Comparison of ENCODE assay signal across 18 cellular contexts in the genomic region with DNA sequence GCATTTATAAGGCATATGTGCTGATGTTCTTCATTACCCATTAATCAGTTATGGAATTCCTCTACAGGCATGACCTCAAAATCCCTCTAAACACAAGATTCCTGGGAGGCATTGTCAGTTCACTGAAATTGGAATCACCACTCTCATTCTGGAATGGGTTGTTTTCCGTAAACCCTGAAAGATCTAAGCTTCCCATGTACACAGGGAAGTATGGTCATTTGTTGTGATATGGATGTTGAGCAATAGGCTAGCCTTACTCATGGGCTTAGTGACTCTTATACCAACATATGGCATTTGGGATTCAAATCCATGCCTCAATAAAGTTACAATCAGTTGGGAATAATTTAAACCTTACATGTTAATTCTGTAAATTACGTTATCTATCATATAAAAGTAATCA.
DNase-seq lines count a peak whose midpoint lies in the region; ATAC-seq, FAIRE-seq and TF ChIP-seq lines count a peak whose summit lies in the region.
"Had no signal": no experiment of that assay in that cellular context is flagged by ENCODE, and none has a peak within 500 bp of the region (broad histone marks: within the 10 kb centered on the region; RNA-seq: fewer than 3 reads in every experiment).

No MANE protein-coding gene starts in this region.

- H2AFZ ChIP-seq in HepG2 (ENCODE audit: low read length): no peak overlapping the region

- no peak for TF ChIP-seq POLR2A in HepG2 (IDR thresholded peaks at IDR 0.05; ENCODE audit: insufficient read depth in 1 of 2, low read depth in 2 of 2, low read length in 2 of 2)
- TF ChIP-seq POLR2A in right lobe of liver (IDR thresholded peaks at IDR 0.05): no peak

- 9% methylated on average over 2 of the region's 2 CpGs for WGBS in HepG2 (ENCODE audit: low lambda C conversion rate)
- 64% methylated on average over 2 of the region's 2 CpGs for WGBS in right lobe of liver (ENCODE audit: insufficient coverage, low coverage, low lambda C conversion rate, missing lambda C conversion rate)

- intact Hi-C loops in HepG2 (cut with micrococcal nuclease; ENCODE audit: unreplicated experiment) (no loop called here), right lobe of liver (cut with DNase I) (no loop called here)

- H3K4me1 ChIP-seq in HepG2 (ENCODE audit: insufficient read depth, low read length) (no peaks in the 10 kb centered on the region), right lobe of liver (no peaks in the 10 kb centered on the region)
- H3K4me1 ChIP-seq: HAP-1 had no signal

- no peaks in the 10 kb centered on the region for H3K79me2 ChIP-seq in HepG2 (ENCODE audit: insufficient read depth, low read length)

- ATAC-seq in HepG2 (no peak), right lobe of liver (no peak), GM19035 (IDR thresholded peaks at IDR 0.05; ENCODE audit: unreplicated experiment) (no peak)
- ATAC-seq: GM12878 had no signal

- in situ Hi-C loops in HepG2 (cut with HindIII; ENCODE audit: extremely low pct_ligation_motif_present, low pct_unique_long_range_greater_than_20kb): no loop called here

- no peak overlapping the region for H3K4me2 ChIP-seq in HepG2 (ENCODE audit: low read depth, low read length)

- TF ChIP-seq CTCF in HepG2 (CRISPR knock-in tag; IDR thresholded peaks at IDR 0.05) (no peak), right lobe of liver (IDR thresholded peaks at IDR 0.05) (no peak), fibroblast of villous mesenchyme (IDR thresholded peaks at IDR 0.05; ENCODE audit: insufficient read depth, low read depth, low read length) (no peak)

- H3K9me3 ChIP-seq in HepG2 (ENCODE audit: low read length) (no peaks in the 10 kb centered on the region), right lobe of liver (no peaks in the 10 kb centered on the region)
- H3K9me3 ChIP-seq: HAP-1 had no signal

- TF ChIP-seq EP300 in HepG2 (IDR thresholded peaks at IDR 0.05; ENCODE audit: low read depth in 2 of 2, low read length in 2 of 2) (no peak), HepG2 (CRISPR knock-in tag; IDR thresholded peaks at IDR 0.05; ENCODE audit: borderline replicate concordance) (no peak)

- H3K27ac ChIP-seq in HepG2 (ENCODE audit: extremely low read length, insufficient read depth, low read length): no peak overlapping the region
- no peak overlapping the region for H3K27ac ChIP-seq in right lobe of liver

- CTCF ChIA-PET in HepG2 (lab: Yijun Ruan, JAX; ENCODE audit: low intra/inter-chr PET ratio, low total read pairs): no interaction called here

- H3K9ac ChIP-seq in HepG2 (ENCODE audit: insufficient read depth, low read depth, low read length): no peak overlapping the region

- no peaks in the 10 kb centered on the region for H3K36me3 ChIP-seq in HepG2 (replicated peaks in 1 of 2; ENCODE audit: control insufficient read depth in 1 of 2, insufficient read depth in 2 of 2, low read length in 2 of 2)
- H3K36me3 ChIP-seq in right lobe of liver: no peaks in the 10 kb centered on the region
- H3K36me3 ChIP-seq: HAP-1 had no signal

- BruUV-seq in HepG2 (replicated peaks; lab: Mats Ljungman, UMichigan): no TSS peak

- POLR2A ChIA-PET in HepG2 (lab: Yijun Ruan, JAX): no interaction called here

- FAIRE-seq in HepG2 (lab: Jason Lieb, UNC): no peak
- FAIRE-seq: GM12878, H54 had no signal

- H3K27me3 ChIP-seq in HepG2 (ENCODE audit: control insufficient read depth in 1 of 2, insufficient read depth in 2 of 2, low read length in 2 of 2) (no peaks in the 10 kb centered on the region), right lobe of liver (peaks cover 0 to 4% of the 10 kb centered on the region in 2 donors)

- no peak for TF ChIP-seq RAD21 in HepG2 (CRISPR knock-in tag; IDR thresholded peaks at IDR 0.05)

- no peak overlapping the region for H3K4me3 ChIP-seq in HepG2 (replicated peaks in 1 of 3; ENCODE audit: insufficient read depth in 1 of 3, low read depth in 2 of 3, low read length in 3 of 3)
- no peak overlapping the region for H3K4me3 ChIP-seq in right lobe of liver
- H3K4me3 ChIP-seq in fibroblast of villous mesenchyme (ENCODE audit: low read depth, low read length): no peak overlapping the region
- H3K4me3 ChIP-seq: GM12878, HAP-1 had no signal

- no peaks in the 10 kb centered on the region for H4K20me1 ChIP-seq in HepG2 (ENCODE audit: insufficient read depth, low read length)

- DNase-seq in HepG2 (ENCODE audit: low spot score) (no peak), right lobe of liver (no peak), amniotic epithelial cell (ENCODE audit: low read depth) (peak; percentile 83), fibroblast of villous mesenchyme (ENCODE audit: low read depth) (peak; percentile 53), 8988T (no peak), T-helper 2 cell (no peak)
- DNase-seq: C1 segment of cervical spinal cord; Calu3; CD4-positive, alpha-beta memory T cell; COR-L47; DMS53; DMS79 treated with DMSO at 0.1 percent for 48 hours; GDM1; GOT3 had no signal

TF ChIP-seq in HepG2, 621 proteins besides CTCF, POLR2A, EP300 and RAD21:
- TF ChIP-seq CEBPB (IDR thresholded peaks at IDR 0.05; ENCODE audit: borderline replicate concordance, low read depth, low read length): peak; percentile 13; the same call in 1 of the 2 replicates
- TF ChIP-seq, protein P1, sequence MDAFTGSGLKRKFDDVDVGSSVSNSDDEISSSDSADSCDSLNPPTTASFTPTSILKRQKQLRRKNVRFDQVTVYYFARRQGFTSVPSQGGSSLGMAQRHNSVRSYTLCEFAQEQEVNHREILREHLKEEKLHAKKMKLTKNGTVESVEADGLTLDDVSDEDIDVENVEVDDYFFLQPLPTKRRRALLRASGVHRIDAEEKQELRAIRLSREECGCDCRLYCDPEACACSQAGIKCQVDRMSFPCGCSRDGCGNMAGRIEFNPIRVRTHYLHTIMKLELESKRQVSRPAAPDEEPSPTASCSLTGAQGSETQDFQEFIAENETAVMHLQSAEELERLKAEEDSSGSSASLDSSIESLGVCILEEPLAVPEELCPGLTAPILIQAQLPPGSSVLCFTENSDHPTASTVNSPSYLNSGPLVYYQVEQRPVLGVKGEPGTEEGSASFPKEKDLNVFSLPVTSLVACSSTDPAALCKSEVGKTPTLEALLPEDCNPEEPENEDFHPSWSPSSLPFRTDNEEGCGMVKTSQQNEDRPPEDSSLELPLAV (CRISPR knock-in tag; conservative IDR thresholded peaks at IDR 0.05; ENCODE audit: low read depth): no peak

Comparison
In these comparisons a context has a peak if more than half of its experiments do, and no peak if none do; other contexts are left out.
1. DNase-seq: peak in amniotic epithelial cell (single experiment) and fibroblast of villous mesenchyme (single experiment); none in HepG2 (single experiment), right lobe of liver (0 of 3), 8988T (single experiment) and T-helper 2 cell (0 of 5).